Comparison of ENCODE assay signal across 1 cellular context in genomic region chr2:242038166-242038927, GRCh38.
TF ChIP-seq lines count a peak whose summit lies in the region.

No MANE protein-coding gene starts in this region.

TF ChIP-seq in HepG2, 621 proteins besides CTCF, POLR2A, EP300 and RAD21 (continued from another document and continues in another):
- TF ChIP-seq, protein P1, sequence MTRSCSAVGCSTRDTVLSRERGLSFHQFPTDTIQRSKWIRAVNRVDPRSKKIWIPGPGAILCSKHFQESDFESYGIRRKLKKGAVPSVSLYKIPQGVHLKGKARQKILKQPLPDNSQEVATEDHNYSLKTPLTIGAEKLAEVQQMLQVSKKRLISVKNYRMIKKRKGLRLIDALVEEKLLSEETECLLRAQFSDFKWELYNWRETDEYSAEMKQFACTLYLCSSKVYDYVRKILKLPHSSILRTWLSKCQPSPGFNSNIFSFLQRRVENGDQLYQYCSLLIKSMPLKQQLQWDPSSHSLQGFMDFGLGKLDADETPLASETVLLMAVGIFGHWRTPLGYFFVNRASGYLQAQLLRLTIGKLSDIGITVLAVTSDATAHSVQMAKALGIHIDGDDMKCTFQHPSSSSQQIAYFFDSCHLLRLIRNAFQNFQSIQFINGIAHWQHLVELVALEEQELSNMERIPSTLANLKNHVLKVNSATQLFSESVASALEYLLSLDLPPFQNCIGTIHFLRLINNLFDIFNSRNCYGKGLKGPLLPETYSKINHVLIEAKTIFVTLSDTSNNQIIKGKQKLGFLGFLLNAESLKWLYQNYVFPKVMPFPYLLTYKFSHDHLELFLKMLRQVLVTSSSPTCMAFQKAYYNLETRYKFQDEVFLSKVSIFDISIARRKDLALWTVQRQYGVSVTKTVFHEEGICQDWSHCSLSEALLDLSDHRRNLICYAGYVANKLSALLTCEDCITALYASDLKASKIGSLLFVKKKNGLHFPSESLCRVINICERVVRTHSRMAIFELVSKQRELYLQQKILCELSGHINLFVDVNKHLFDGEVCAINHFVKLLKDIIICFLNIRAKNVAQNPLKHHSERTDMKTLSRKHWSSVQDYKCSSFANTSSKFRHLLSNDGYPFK (CRISPR knock-in tag; IDR thresholded peaks at IDR 0.05; ENCODE audit: borderline replicate concordance) = peak; percentile 27; the same call in 1 of the 2 replicates
- TF ChIP-seq TEAD3 (CRISPR knock-in tag; optimal IDR thresholded peaks at IDR 0.05; ENCODE audit: borderline replicate concordance) (peak; percentile 15), ZKSCAN5 (CRISPR knock-in tag; IDR thresholded peaks at IDR 0.05) (no peak), SOX5 (CRISPR knock-in tag; IDR thresholded peaks at IDR 0.05; ENCODE audit: borderline replicate concordance) (0 out of 2 replicates have a peak, but pooled peaks have one; percentile 27), ZNF430 (CRISPR knock-in tag; IDR thresholded peaks at IDR 0.05) (no peak), ZNF264 (CRISPR knock-in tag; IDR thresholded peaks at IDR 0.05) (0 out of 2 replicates have a peak, but pooled peaks have one; percentile 29), PCBP1 (IDR thresholded peaks at IDR 0.05; ENCODE audit: borderline replicate concordance, low read depth, low read length) (no peak), SRY (CRISPR knock-in tag; IDR thresholded peaks at IDR 0.05) (no peak), ARID5B (CRISPR knock-in tag; IDR thresholded peaks at IDR 0.05) (peak; percentile 45; the same call in 1 of the 2 replicates), TBX2 (CRISPR knock-in tag; IDR thresholded peaks at IDR 0.05; ENCODE audit: borderline replicate concordance) (peak; percentile 34; the same call in 1 of the 2 replicates), SMC3 (IDR thresholded peaks at IDR 0.05; ENCODE audit: low read length) (peak; percentile 10; the same call in 1 of the 2 replicates), HNF4A (CRISPR knock-in tag; IDR thresholded peaks at IDR 0.05) (peak; percentile 70), ARID2 (CRISPR knock-in tag; IDR thresholded peaks at IDR 0.05; ENCODE audit: borderline replicate concordance) (peak; percentile 23; the same call in 1 of the 2 replicates), HMG20A (CRISPR knock-in tag; IDR thresholded peaks at IDR 0.05; ENCODE audit: borderline replicate concordance) (0 out of 2 replicates have a peak, but pooled peaks have one; percentile 27), RXRA (CRISPR knock-in tag; IDR thresholded peaks at IDR 0.05) (0 out of 2 replicates have a peak, but pooled peaks have one; percentile 1), PATZ1 (CRISPR knock-in tag; IDR thresholded peaks at IDR 0.05) (peak; percentile 13; the same call in 1 of the 2 replicates), ETV5 (CRISPR knock-in tag; IDR thresholded peaks at IDR 0.05; ENCODE audit: borderline replicate concordance) (peak; percentile 21; the same call in 1 of the 2 replicates), MTF1 (CRISPR knock-in tag; IDR thresholded peaks at IDR 0.05) (no peak), TOPORS (CRISPR knock-in tag; IDR thresholded peaks at IDR 0.05) (0 out of 2 replicates have a peak, but pooled peaks have one; percentile 43), HNF4G (IDR thresholded peaks at IDR 0.05; ENCODE audit: borderline replicate concordance, low read depth, low read length) (peak; percentile 20; the same call in 1 of the 2 replicates), HNF4G (CRISPR knock-in tag; IDR thresholded peaks at IDR 0.05; ENCODE audit: borderline replicate concordance, low read depth) (0 out of 2 replicates have a peak, but pooled peaks have one; percentile 38), PRDM15 (CRISPR knock-in tag; IDR thresholded peaks at IDR 0.05) (no peak), SAP130 (CRISPR knock-in tag; IDR thresholded peaks at IDR 0.05; ENCODE audit: low read depth) (peak; percentile 55), STAG1 (CRISPR knock-in tag; IDR thresholded peaks at IDR 0.05) (peak; percentile 33; the same call in 1 of the 2 replicates)
- TF ChIP-seq, protein P2, sequence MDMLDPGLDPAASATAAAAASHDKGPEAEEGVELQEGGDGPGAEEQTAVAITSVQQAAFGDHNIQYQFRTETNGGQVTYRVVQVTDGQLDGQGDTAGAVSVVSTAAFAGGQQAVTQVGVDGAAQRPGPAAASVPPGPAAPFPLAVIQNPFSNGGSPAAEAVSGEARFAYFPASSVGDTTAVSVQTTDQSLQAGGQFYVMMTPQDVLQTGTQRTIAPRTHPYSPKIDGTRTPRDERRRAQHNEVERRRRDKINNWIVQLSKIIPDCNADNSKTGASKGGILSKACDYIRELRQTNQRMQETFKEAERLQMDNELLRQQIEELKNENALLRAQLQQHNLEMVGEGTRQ (IDR thresholded peaks at IDR 0.05; ENCODE audit: low read depth, low read length) = no peak
- TF ChIP-seq, protein P2 (CRISPR knock-in tag; IDR thresholded peaks at IDR 0.05; ENCODE audit: borderline replicate concordance) = no peak
- TF ChIP-seq, protein P3, sequence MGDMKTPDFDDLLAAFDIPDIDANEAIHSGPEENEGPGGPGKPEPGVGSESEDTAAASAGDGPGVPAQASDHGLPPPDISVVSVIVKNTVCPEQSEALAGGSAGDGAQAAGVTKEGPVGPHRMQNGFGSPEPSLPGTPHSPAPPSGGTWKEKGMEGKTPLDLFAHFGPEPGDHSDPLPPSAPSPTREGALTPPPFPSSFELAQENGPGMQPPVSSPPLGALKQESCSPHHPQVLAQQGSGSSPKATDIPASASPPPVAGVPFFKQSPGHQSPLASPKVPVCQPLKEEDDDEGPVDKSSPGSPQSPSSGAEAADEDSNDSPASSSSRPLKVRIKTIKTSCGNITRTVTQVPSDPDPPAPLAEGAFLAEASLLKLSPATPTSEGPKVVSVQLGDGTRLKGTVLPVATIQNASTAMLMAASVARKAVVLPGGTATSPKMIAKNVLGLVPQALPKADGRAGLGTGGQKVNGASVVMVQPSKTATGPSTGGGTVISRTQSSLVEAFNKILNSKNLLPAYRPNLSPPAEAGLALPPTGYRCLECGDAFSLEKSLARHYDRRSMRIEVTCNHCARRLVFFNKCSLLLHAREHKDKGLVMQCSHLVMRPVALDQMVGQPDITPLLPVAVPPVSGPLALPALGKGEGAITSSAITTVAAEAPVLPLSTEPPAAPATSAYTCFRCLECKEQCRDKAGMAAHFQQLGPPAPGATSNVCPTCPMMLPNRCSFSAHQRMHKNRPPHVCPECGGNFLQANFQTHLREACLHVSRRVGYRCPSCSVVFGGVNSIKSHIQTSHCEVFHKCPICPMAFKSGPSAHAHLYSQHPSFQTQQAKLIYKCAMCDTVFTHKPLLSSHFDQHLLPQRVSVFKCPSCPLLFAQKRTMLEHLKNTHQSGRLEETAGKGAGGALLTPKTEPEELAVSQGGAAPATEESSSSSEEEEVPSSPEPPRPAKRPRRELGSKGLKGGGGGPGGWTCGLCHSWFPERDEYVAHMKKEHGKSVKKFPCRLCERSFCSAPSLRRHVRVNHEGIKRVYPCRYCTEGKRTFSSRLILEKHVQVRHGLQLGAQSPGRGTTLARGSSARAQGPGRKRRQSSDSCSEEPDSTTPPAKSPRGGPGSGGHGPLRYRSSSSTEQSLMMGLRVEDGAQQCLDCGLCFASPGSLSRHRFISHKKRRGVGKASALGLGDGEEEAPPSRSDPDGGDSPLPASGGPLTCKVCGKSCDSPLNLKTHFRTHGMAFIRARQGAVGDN (CRISPR knock-in tag; IDR thresholded peaks at IDR 0.05) = peak; percentile 40; the same call in 1 of the 2 replicates
